In the genomic region with DNA sequence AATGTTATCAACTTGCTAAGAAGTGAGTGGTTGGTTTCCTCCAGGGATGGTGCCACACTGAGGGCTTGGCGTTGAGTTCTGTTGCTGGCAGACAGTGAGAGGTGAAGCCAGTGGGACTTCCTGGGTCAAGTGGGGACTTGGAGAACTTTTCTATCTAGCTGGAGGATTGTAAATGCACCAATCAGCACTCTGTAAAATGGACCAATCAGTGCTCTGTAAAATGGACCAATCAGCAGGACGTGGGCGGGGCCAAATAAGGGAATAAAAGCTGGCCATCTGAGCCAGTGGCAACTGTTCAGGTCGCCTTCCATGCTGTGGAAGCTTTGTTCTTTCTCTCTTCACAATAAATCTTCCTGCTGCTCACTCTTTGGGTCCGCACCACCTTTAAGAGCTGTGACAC, we compare ENCODE assay signal across 8 cellular contexts. TPM values are rescaled to one million over a fixed set of nuclear protein-coding genes. Genes with fewer than 3 reads are reported as not detected.
"Had no signal": no experiment of that assay in that cellular context is flagged by ENCODE, and none has a peak within 500 bp of the region (broad histone marks: within the 10 kb centered on the region; RNA-seq: fewer than 3 reads in every experiment).

No MANE protein-coding gene starts in this region.

RNA-seq across cellular contexts. Expression of a gene that starts 51.6 kb away (rescaled TPM):
- total RNA-seq: subcutaneous adipose tissue, suprapubic skin, temporal lobe, upper lobe of right lung, ureter, urinary bladder, vagina had no signal
- polyA plus RNA-seq: stomach, urinary bladder had no signal
